ENCODE assay signal across 9 cellular contexts in genomic region chr16:84735846-84736586, GRCh38. TPM values are rescaled to one million over a fixed set of nuclear protein-coding genes. Genes with fewer than 3 reads are reported as not detected.
A peak's percentile ranks its signal among the peaks of the same experiment; 100 is the strongest.
DNase-seq lines count a peak whose midpoint lies in the region; ATAC-seq and TF ChIP-seq lines count a peak whose summit lies in the region.
"Had no signal": no experiment of that assay in that cellular context is flagged by ENCODE, and none has a peak within 500 bp of the region (broad histone marks: within the 10 kb centered on the region; RNA-seq: fewer than 3 reads in every experiment).

No MANE protein-coding gene starts in this region.

- DNase-seq in COLO668 (lab: John Stamatoyannopoulos, UW; ENCODE audit: unreplicated experiment) = peak; percentile 53
- DNase-seq in NCI-H1930 (lab: John Stamatoyannopoulos, UW) = peak; percentile 26 to 57
- peak; percentile 20 for DNase-seq in activated T-helper 1 cell treated with Interleukin-2 at 50 U/mL for 16 hours (ENCODE audit: low read depth)
- no peak for DNase-seq in left lung
- no peak for DNase-seq in hippocampal formation (lab: John Stamatoyannopoulos, UW)
- no peak for DNase-seq in HPDE6-E6E7 (ENCODE audit: extremely low spot score)
- no peak for DNase-seq in KBM-7

- in situ Hi-C loops in KBM-7 (cut with MboI; ENCODE audit: low pct_unique_long_range_greater_than_20kb, low sequenced_read_pairs) = no loop called here

- H3K4me3 ChIP-seq in left lung = no peak overlapping the region
- H3K4me3 ChIP-seq: SJSA1 had no signal

- no peaks in the 10 kb centered on the region for H3K27me3 ChIP-seq in left lung
- H3K27me3 ChIP-seq: SJSA1 had no signal

- peaks cover 0 to 7% of the 10 kb centered on the region in 2 donors for H3K36me3 ChIP-seq in left lung

- intact Hi-C loops in left lung (cut with DNase I) = no loop called here

- no peak for TF ChIP-seq CTCF in left lung (IDR thresholded peaks at IDR 0.05)

- H3K9me3 ChIP-seq in left lung = no peaks in the 10 kb centered on the region
- H3K9me3 ChIP-seq: SJSA1 had no signal

- H3K27ac ChIP-seq in left lung = no peak overlapping the region
- H3K27ac ChIP-seq: SJSA1 had no signal

- H3K4me1 ChIP-seq in left lung = peaks cover 20 to 65% of the 10 kb centered on the region in 2 donors

- peak; percentile 29 for ATAC-seq in left lung
- no peak for ATAC-seq in GM18870 (IDR thresholded peaks at IDR 0.05; ENCODE audit: unreplicated experiment)

RNA-seq across cellular contexts. Expression of gene USP10, which starts 36.2 kb away (rescaled TPM):
- 10 to 100 TPM; 57.4 to 77.3 TPM for total RNA-seq in left lung

Comparison
In these comparisons a context has a peak if more than half of its experiments do, and no peak if none do; other contexts are left out.
1. DNase-seq: peak in COLO668 (single experiment), NCI-H1930 (2 of 2) and activated T-helper 1 cell treated with Interleukin-2 at 50 U/mL for 16 hours (single experiment); none in left lung (0 of 2), hippocampal formation (0 of 2), HPDE6-E6E7 (single experiment) and KBM-7 (single experiment).